In genomic region chr11:128238521-128239222, GRCh38 we compare ENCODE assay signal across 12 cellular contexts.
A peak's percentile ranks its signal among the peaks of the same experiment; 100 is the strongest.
DNase-seq lines count a peak whose midpoint lies in the region; ATAC-seq and FAIRE-seq lines count a peak whose summit lies in the region.
"Had no signal": no experiment of that assay in that cellular context is flagged by ENCODE, and none has a peak within 500 bp of the region (broad histone marks: within the 10 kb centered on the region; RNA-seq: fewer than 3 reads in every experiment).

No MANE protein-coding gene starts in this region.

- no peaks in the 10 kb centered on the region for H3K27me3 Mint-ChIP-seq in activated T-cell treated with anti-CD3 and anti-CD28 coated beads, Interleukin-2, amount 50 U/mL, for 4 hours (ENCODE audit: low read depth)
- peaks cover 3% of the 10 kb centered on the region for H3K27me3 Mint-ChIP-seq in activated CD8-positive, alpha-beta T cell treated with anti-CD3 and anti-CD28 coated beads, Interleukin-2, amount 10 ng/mL, durations not matched to agents 7 days and 5 days (ENCODE audit: low read depth)
- no peaks in the 10 kb centered on the region for H3K27me3 Mint-ChIP-seq in stimulated activated naive CD8-positive, alpha-beta T cell treated with anti-CD3 and anti-CD28 coated beads, Interleukin-15, Interleukin-2, amounts not matched to agents 100 ng/mL and 50 ng/mL, for 24 hours

- H3K4me1 Mint-ChIP-seq in activated T-cell treated with anti-CD3 and anti-CD28 coated beads, Interleukin-2, amount 50 U/mL, for 4 hours (ENCODE audit: low read depth): peaks cover 22% of the 10 kb centered on the region
- H3K4me1 Mint-ChIP-seq in activated CD8-positive, alpha-beta T cell treated with anti-CD3 and anti-CD28 coated beads, Interleukin-2, amount 10 ng/mL, durations not matched to agents 7 days and 5 days (ENCODE audit: low read depth): peaks cover 15% of the 10 kb centered on the region
- H3K4me1 Mint-ChIP-seq in stimulated activated naive CD8-positive, alpha-beta T cell treated with anti-CD3 and anti-CD28 coated beads, Interleukin-15, Interleukin-2, amounts not matched to agents 100 ng/mL and 50 ng/mL, for 24 hours (ENCODE audit: low read depth): peaks cover 45% of the 10 kb centered on the region

- no peaks in the 10 kb centered on the region for H3K36me3 Mint-ChIP-seq in activated T-cell treated with anti-CD3 and anti-CD28 coated beads, Interleukin-2, amount 50 U/mL, for 4 hours (ENCODE audit: insufficient read depth)
- no peaks in the 10 kb centered on the region for H3K36me3 Mint-ChIP-seq in activated CD8-positive, alpha-beta T cell treated with anti-CD3 and anti-CD28 coated beads, Interleukin-2, amount 10 ng/mL, durations not matched to agents 7 days and 5 days (ENCODE audit: low read depth)
- H3K36me3 Mint-ChIP-seq in stimulated activated naive CD8-positive, alpha-beta T cell treated with anti-CD3 and anti-CD28 coated beads, Interleukin-15, Interleukin-2, amounts not matched to agents 100 ng/mL and 50 ng/mL, for 24 hours (ENCODE audit: low read depth): no peaks in the 10 kb centered on the region

- peak overlapping the region; percentile 13 for H3K4me3 Mint-ChIP-seq in activated T-cell treated with anti-CD3 and anti-CD28 coated beads, Interleukin-2, amount 50 U/mL, for 4 hours
- no peak overlapping the region for H3K4me3 Mint-ChIP-seq in activated CD8-positive, alpha-beta T cell treated with anti-CD3 and anti-CD28 coated beads, Interleukin-2, amount 10 ng/mL, durations not matched to agents 7 days and 5 days
- H3K4me3 Mint-ChIP-seq in stimulated activated naive CD8-positive, alpha-beta T cell treated with anti-CD3 and anti-CD28 coated beads, Interleukin-15, Interleukin-2, amounts not matched to agents 100 ng/mL and 50 ng/mL, for 24 hours: peak overlapping the region; percentile 73

- no peak for DNase-seq in activated T-cell treated with anti-CD3 and anti-CD28 coated beads, Interleukin-2, amount 50 U/mL, for 4 hours
- DNase-seq in activated T-cell treated with anti-CD3 and anti-CD28 coated beads, Interleukin-2, amount 50 U/mL, for 1 hour: no peak
- DNase-seq in activated CD8-positive, alpha-beta T cell treated with anti-CD3 and anti-CD28 coated beads, Interleukin-2, amount 10 ng/mL, durations not matched to agents 7 days and 5 days: no peak
- DNase-seq in NAMALWA (ENCODE audit: low spot score) (no peak), urothelium cell line (ENCODE audit: low spot score) (no peak)
- DNase-seq in stimulated activated CD4-positive, alpha-beta T cell treated with anti-CD3 and anti-CD28 coated beads, Interleukin-2, amount 100 ng/mL, for 24 hours: no peak
- DNase-seq: body of pancreas, GF-D8, uterus had no signal

- CTCF ChIA-PET in activated CD8-positive, alpha-beta T cell treated with anti-CD3 and anti-CD28 coated beads, Interleukin-2, amount 10 ng/mL, durations not matched to agents 7 days and 5 days (lab: Charles Lee): interaction anchor here (1.3 to 2.5 kb wide), 3 partner anchors 13 to 592 kb away, joined by 4 to 8 read pairs (median 6); no protein-coding TSS in a partner anchor

- POLR2A ChIA-PET in activated CD8-positive, alpha-beta T cell treated with anti-CD3 and anti-CD28 coated beads, Interleukin-2, amount 10 ng/mL, durations not matched to agents 7 days and 5 days (lab: Charles Lee): no interaction called here

- ATAC-seq in activated T-cell treated with anti-CD3 and anti-CD28 coated beads, Interleukin-2, amount 50 U/mL, for 4 hours: peak; percentile 93
- ATAC-seq in HG03378 (IDR thresholded peaks at IDR 0.05; ENCODE audit: unreplicated experiment): peak; percentile 85
- ATAC-seq in activated CD8-positive, alpha-beta T cell treated with anti-CD3 and anti-CD28 coated beads, Interleukin-2, amount 10 ng/mL, durations not matched to agents 7 days and 5 days: peak; percentile 39
- ATAC-seq: body of pancreas had no signal

- peak overlapping the region; percentile 59 for H3K27ac Mint-ChIP-seq in activated CD8-positive, alpha-beta T cell treated with anti-CD3 and anti-CD28 coated beads, Interleukin-2, amount 10 ng/mL, durations not matched to agents 7 days and 5 days
- peak overlapping the region; percentile 92 for H3K27ac Mint-ChIP-seq in stimulated activated naive CD8-positive, alpha-beta T cell treated with anti-CD3 and anti-CD28 coated beads, Interleukin-15, Interleukin-2, amounts not matched to agents 100 ng/mL and 50 ng/mL, for 24 hours

- FAIRE-seq in urothelium cell line (lab: Jason Lieb, UNC): no peak
- FAIRE-seq: RCC 7860 had no signal

- no peaks in the 10 kb centered on the region for H3K9me3 Mint-ChIP-seq in activated T-cell treated with anti-CD3 and anti-CD28 coated beads, Interleukin-2, amount 50 U/mL, for 4 hours
- H3K9me3 Mint-ChIP-seq in activated CD8-positive, alpha-beta T cell treated with anti-CD3 and anti-CD28 coated beads, Interleukin-2, amount 10 ng/mL, durations not matched to agents 7 days and 5 days (ENCODE audit: insufficient read depth): no peaks in the 10 kb centered on the region
- H3K9me3 Mint-ChIP-seq in stimulated activated naive CD8-positive, alpha-beta T cell treated with anti-CD3 and anti-CD28 coated beads, Interleukin-15, Interleukin-2, amounts not matched to agents 100 ng/mL and 50 ng/mL, for 24 hours: no peaks in the 10 kb centered on the region

Comparison
In these comparisons a context has a peak if more than half of its experiments do, and no peak if none do; other contexts are left out.
1. ATAC-seq: peak in every context shown above with its lines; median percentile 93 in activated T-cell treated with anti-CD3 and anti-CD28 coated beads, Interleukin-2, amount 50 U/mL, for 4 hours; 85 in HG03378; 39 in activated CD8-positive, alpha-beta T cell treated with anti-CD3 and anti-CD28 coated beads, Interleukin-2, amount 10 ng/mL, durations not matched to agents 7 days and 5 days.